ENCODE assay signal across 17 cellular contexts in genomic region chr13:97306646-97307045, GRCh38.
A peak's percentile ranks its signal among the peaks of the same experiment; 100 is the strongest.
DNase-seq lines count a peak whose midpoint lies in the region; ATAC-seq, FAIRE-seq and TF ChIP-seq lines count a peak whose summit lies in the region.
"Had no signal": no experiment of that assay in that cellular context is flagged by ENCODE, and none has a peak within 500 bp of the region (broad histone marks: within the 10 kb centered on the region; RNA-seq: fewer than 3 reads in every experiment).

No MANE protein-coding gene starts in this region.

- H4K20me1 ChIP-seq in SK-N-SH (ENCODE audit: insufficient read depth), result no peaks in the 10 kb centered on the region

- H3K27ac ChIP-seq in SK-N-SH (ENCODE audit: low read depth in 2 of 2, low read length in 1 of 2) (peak overlapping the region; percentile 88 to 94; a peak in 3 of 4 replicates), pancreas (peak overlapping the region in 1 of 4 donors; percentile 48)
- H3K27ac ChIP-seq: upper lobe of right lung had no signal

- ATAC-seq in pancreas (peak in 3 of 4 donors; percentile 32 to 34 (median 34)), GM19467 (IDR thresholded peaks at IDR 0.05; ENCODE audit: unreplicated experiment) (no peak)
- ATAC-seq: left colon; naive thymus-derived CD8-positive, alpha-beta T cell; upper lobe of right lung had no signal

- H3K4me3 ChIP-seq in SK-N-SH (ENCODE audit: low read depth in 2 of 2, low read length in 1 of 2) (peak overlapping the region in 1 of 2 experiments; percentile 27; a peak in 1 of 4 replicates), fibroblast of mammary gland (ENCODE audit: control insufficient read depth, low read depth, low read length) (no peak overlapping the region), pancreas (no peak overlapping the region)
- H3K4me3 ChIP-seq: upper lobe of right lung had no signal

- POLR2A ChIA-PET in SK-N-SH (lab: Yijun Ruan, JAX), result interaction anchor here (1.3 kb wide), 1 partner anchor 11 kb away, joined by 3 read pairs; no protein-coding TSS in a partner anchor

- peaks cover 90% of the 10 kb centered on the region for H3K79me2 ChIP-seq in SK-N-SH (ENCODE audit: insufficient read depth)

- H3K9me3 ChIP-seq in SK-N-SH, result no peaks in the 10 kb centered on the region
- H3K9me3 ChIP-seq in pancreas, result no peaks in the 10 kb centered on the region
- H3K9me3 ChIP-seq: upper lobe of right lung had no signal

- H3K36me3 ChIP-seq in SK-N-SH (replicated peaks in 1 of 2; ENCODE audit: control insufficient read depth in 1 of 2, insufficient read depth in 2 of 2, low read length in 1 of 2) (peaks cover 3 to 31% of the 10 kb centered on the region in 2 experiments), pancreas (no peaks in the 10 kb centered on the region)
- H3K36me3 ChIP-seq: upper lobe of right lung had no signal

- TF ChIP-seq EP300 in SK-N-SH (IDR thresholded peaks at IDR 0.05; ENCODE audit: borderline replicate concordance in 1 of 2, low read depth in 1 of 2, low read length in 1 of 2), result no peak

- TF ChIP-seq RAD21 in SK-N-SH (IDR thresholded peaks at IDR 0.05; ENCODE audit: low read length), result no peak

- H3F3A ChIP-seq in SK-N-SH (replicated peaks; ENCODE audit: insufficient read depth), result peaks cover 57% of the 10 kb centered on the region

- H3K9me2 ChIP-seq in SK-N-SH, result no peaks in the 10 kb centered on the region

- no peak overlapping the region for H2AFZ ChIP-seq in SK-N-SH (ENCODE audit: low read depth)

- intact Hi-C loops in pancreas (cut with DNase I), result no loop called here

- peak overlapping the region; percentile 73 for H3K9ac ChIP-seq in SK-N-SH

- no peak for FAIRE-seq in pancreas (lab: Jason Lieb, UNC)

- peak overlapping the region; percentile 52 for H3K4me2 ChIP-seq in SK-N-SH

- H3K27me3 ChIP-seq in SK-N-SH (ENCODE audit: insufficient read depth), result no peaks in the 10 kb centered on the region
- no peaks in the 10 kb centered on the region for H3K27me3 ChIP-seq in pancreas
- H3K27me3 ChIP-seq: upper lobe of right lung had no signal

- H3K4me1 ChIP-seq in SK-N-SH (ENCODE audit: control insufficient read depth in 1 of 2, insufficient read depth in 2 of 2, low read depth in 1 of 2, low read length in 1 of 2) (peaks cover 29 to 51% of the 10 kb centered on the region in 2 experiments), pancreas (peaks cover 4 to 16% (median 15%) of the 10 kb centered on the region in 3 donors)

- CTCF ChIA-PET in SK-N-SH (lab: Yijun Ruan, JAX), result no interaction called here

- TF ChIP-seq CTCF in SK-N-SH (IDR thresholded peaks at IDR 0.05) (no peak), fibroblast of mammary gland (conservative IDR thresholded peaks at IDR 0.05; ENCODE audit: control insufficient read depth, insufficient read depth, low read depth, low read length) (no peak), pancreas (IDR thresholded peaks at IDR 0.05) (no peak)

- DNase-seq in EL (peak; percentile 34), SK-N-SH (no peak), fibroblast of mammary gland (ENCODE audit: low read depth) (peak; percentile 36), pancreas (no peak), HCEC 1CT (no peak), occipital lobe (lab: John Stamatoyannopoulos, UW) (no peak)
- no peak for DNase-seq in stimulated activated CD4-positive, alpha-beta T cell treated with anti-CD3 and anti-CD28 coated beads, Interleukin-2, amount 100 ng/mL, for 48 hours
- DNase-seq: activated CD4-positive, CD25-positive, alpha-beta regulatory T cell; activated CD8-positive, alpha-beta memory T cell treated with anti-CD3 and anti-CD28 coated beads, Interleukin-2, amount 50 U/mL, for 4 hours; activated naive CD4-positive, alpha-beta T cell; hippocampal formation; Kasumi-1; left colon; naive thymus-derived CD8-positive, alpha-beta T cell; stimulated activated CD4-positive, alpha-beta T cell treated with anti-CD3 and anti-CD28 coated beads, Interleukin-4, amount 100 ng/mL, for 24 hours; upper lobe of right lung had no signal

TF ChIP-seq in SK-N-SH, 30 proteins besides CTCF, POLR2A, EP300 and RAD21:
- TF ChIP-seq POLR2AphosphoS5 (IDR thresholded peaks at IDR 0.05; ENCODE audit: low read depth, low read length) (no peak), EZH2phosphoT487 (IDR thresholded peaks at IDR 0.05; ENCODE audit: borderline replicate concordance, low read depth) (no peak), MXI1 (IDR thresholded peaks at IDR 0.05; ENCODE audit: low read depth, low read length) (no peak), RCOR1 (IDR thresholded peaks at IDR 0.05; ENCODE audit: low read length) (no peak), NFIC (IDR thresholded peaks at IDR 0.05; ENCODE audit: borderline replicate concordance) (no peak), ELF1 (IDR thresholded peaks at IDR 0.05) (no peak), TEAD4 (IDR thresholded peaks at IDR 0.05; ENCODE audit: borderline replicate concordance, insufficient read depth) (no peak), FOXJ3 (CRISPR knock-in tag; IDR thresholded peaks at IDR 0.05) (no peak), MEF2A (IDR thresholded peaks at IDR 0.05; ENCODE audit: borderline replicate concordance, low read depth) (no peak), NRF1 (IDR thresholded peaks at IDR 0.05; ENCODE audit: low read depth, low read length) (no peak), MAX (IDR thresholded peaks at IDR 0.05; ENCODE audit: low read depth) (no peak), REST (IDR thresholded peaks at IDR 0.05; ENCODE audit: low read depth, low read length) (no peak)

Comparison
In these comparisons a context has a peak if more than half of its experiments do, and no peak if none do; other contexts are left out.
1. DNase-seq: peak in EL (single experiment) and fibroblast of mammary gland (single experiment); none in SK-N-SH (single experiment), pancreas (0 of 6), stimulated activated CD4-positive, alpha-beta T cell treated with anti-CD3 and anti-CD28 coated beads, Interleukin-2, amount 100 ng/mL, for 48 hours (0 of 2), HCEC 1CT (single experiment) and occipital lobe (single experiment).